Comparison of ENCODE assay signal across 19 cellular contexts in the genomic region with DNA sequence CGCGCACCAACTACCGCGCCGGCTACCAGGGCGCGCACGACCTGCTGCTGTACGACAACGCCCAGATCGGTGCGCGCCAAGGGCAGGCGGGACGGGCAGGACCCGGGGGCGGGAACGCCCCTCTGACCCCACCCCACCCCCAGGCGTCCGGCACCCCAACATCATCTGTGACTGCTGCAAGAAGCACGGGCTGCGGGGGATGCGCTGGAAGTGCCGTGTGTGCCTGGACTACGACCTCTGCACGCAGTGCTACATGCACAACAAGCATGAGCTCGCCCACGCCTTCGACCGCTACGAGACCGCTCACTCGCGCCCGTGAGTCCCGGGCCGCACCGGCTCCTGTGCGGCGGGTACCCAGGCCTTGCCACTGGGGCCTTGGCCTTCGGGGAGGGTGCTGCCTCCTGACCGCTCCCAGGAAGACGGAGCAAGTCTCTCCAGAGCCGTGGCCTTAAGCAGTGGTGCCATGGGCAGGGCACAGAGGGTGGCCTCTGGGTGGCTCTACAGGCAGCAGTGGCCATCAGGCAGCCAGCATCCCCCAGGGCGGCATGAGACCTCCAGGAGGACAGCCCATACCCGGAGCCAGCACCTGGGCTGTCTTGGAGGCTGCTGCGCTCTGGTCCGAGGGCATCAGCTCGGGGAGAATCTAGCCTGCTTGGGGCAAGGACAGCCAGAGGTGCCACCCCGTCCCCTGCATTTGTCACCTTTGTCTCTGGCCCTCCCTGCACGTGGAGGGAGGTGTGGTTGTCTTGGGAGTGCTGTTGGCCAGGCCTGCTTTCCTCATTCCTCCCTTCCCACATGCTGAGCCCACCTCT. TPM values are rescaled to one million over a fixed set of nuclear protein-coding genes. Genes with fewer than 3 reads are reported as not detected.
A peak's percentile ranks its signal among the peaks of the same experiment; 100 is the strongest.
DNase-seq lines count a peak whose midpoint lies in the region; ATAC-seq, FAIRE-seq and TF ChIP-seq lines count a peak whose summit lies in the region.
"Had no signal": no experiment of that assay in that cellular context is flagged by ENCODE, and none has a peak within 500 bp of the region (broad histone marks: within the 10 kb centered on the region; RNA-seq: fewer than 3 reads in every experiment).

No MANE protein-coding gene starts in this region.

- no peak overlapping the region for H2AK5ac ChIP-seq in H9 (ENCODE audit: insufficient read length, low read length)

- no peak overlapping the region for H4K8ac ChIP-seq in H9 (replicated peaks; ENCODE audit: insufficient read length, low read depth, low read length)

- H3K23ac ChIP-seq in H9 (ENCODE audit: insufficient read length, low read depth, low read length): no peak overlapping the region

- H2BK5ac ChIP-seq in H9 (ENCODE audit: insufficient read length, low read length): no peak overlapping the region

- peaks cover 0 to 99% of the 10 kb centered on the region in 2 experiments; a peak in 3 of 5 replicates for H3K4me1 ChIP-seq in K562 (replicated peaks in 1 of 2; ENCODE audit: control insufficient read depth in 2 of 2, insufficient read depth in 2 of 2, low read length in 2 of 2)
- H3K4me1 ChIP-seq in lower lobe of right lung: no peaks in the 10 kb centered on the region
- no peaks in the 10 kb centered on the region for H3K4me1 ChIP-seq in upper lobe of right lung
- H3K4me1 ChIP-seq in H9 (ENCODE audit: insufficient read depth, low read length): no peaks in the 10 kb centered on the region
- H3K4me1 ChIP-seq: Caco-2, SJSA1 had no signal

- no peak overlapping the region for H2BK20ac ChIP-seq in H9 (ENCODE audit: low read depth, low read length, poor library complexity, severe bottlenecking)

- no peak overlapping the region for H3K4ac ChIP-seq in H9 (ENCODE audit: low read depth, low read length)

- no peaks in the 10 kb centered on the region for H3K27me3 Mint-ChIP-seq in osteocyte (ENCODE audit: unreplicated experiment)
- H3K27me3 Mint-ChIP-seq in H9 (ENCODE audit: low read depth): no peaks in the 10 kb centered on the region; the same call in 1 of the 2 replicates
- H3K27me3 Mint-ChIP-seq: CD4-positive, alpha-beta T cell had no signal

- no peak overlapping the region for H4K91ac ChIP-seq in H9 (ENCODE audit: insufficient read length, low read depth, low read length)

- H4K5ac ChIP-seq in H9 (ENCODE audit: insufficient read length, low read depth, low read length): no peak overlapping the region

- H3K4me3 Mint-ChIP-seq in osteocyte (ENCODE audit: unreplicated experiment) (no peak overlapping the region), H9 (no peak overlapping the region)
- H3K4me3 Mint-ChIP-seq: CD4-positive, alpha-beta T cell had no signal

- H3K9ac ChIP-seq in K562 (ENCODE audit: insufficient read depth in 1 of 2, low read depth in 2 of 2, low read length in 2 of 2): peak overlapping the region in 1 of 2 experiments; percentile 26; a peak in 1 of 4 replicates
- no peak overlapping the region for H3K9ac ChIP-seq in H9 (ENCODE audit: extremely low read depth, insufficient read length, low read length)
- H3K9ac ChIP-seq: KMS-11 had no signal

- H3K79me2 ChIP-seq in K562 (ENCODE audit: control insufficient read depth, insufficient read depth, low read length) (no peaks in the 10 kb centered on the region), H9 (ENCODE audit: insufficient read depth, low read length) (no peaks in the 10 kb centered on the region)

- WGBS in K562 (ENCODE audit: insufficient coverage, low coverage, missing lambda C conversion rate): 76% methylated on average over 31 of the region's 51 CpGs
- WGBS in H9 (ENCODE audit: extremely low coverage, insufficient read length, low lambda C conversion rate): no CpG with 5 or more reads among the region's 51 CpGs

- no peak overlapping the region for H3K14ac ChIP-seq in H9 (ENCODE audit: insufficient read depth, low read length)

- H3K4me2 ChIP-seq in K562 (ENCODE audit: insufficient read depth, low read length) (no peak overlapping the region), H9 (ENCODE audit: insufficient read depth, insufficient read length, low read length) (no peak overlapping the region)
- H3K4me2 ChIP-seq: KMS-11 had no signal

- no peak overlapping the region for H3K56ac ChIP-seq in H9 (ENCODE audit: insufficient read length, low read depth, low read length)

- POLR2A ChIA-PET in K562 (lab: Yijun Ruan, JAX): interaction anchor here (1.0 kb wide), 1 partner anchor 9 kb away, joined by 3 read pairs; a partner anchor contains a TSS

- H3K27ac Mint-ChIP-seq in osteocyte (ENCODE audit: unreplicated experiment): no peak overlapping the region
- H3K27ac Mint-ChIP-seq in H9: no peak overlapping the region
- H3K27ac Mint-ChIP-seq: CD4-positive, alpha-beta T cell had no signal

- H2BK15ac ChIP-seq in H9 (ENCODE audit: low read depth, low read length): no peak overlapping the region

- no peaks in the 10 kb centered on the region for H3K23me2 ChIP-seq in H9 (ENCODE audit: insufficient read length, low read depth, low read length, poor library complexity, severe bottlenecking)

- no peaks in the 10 kb centered on the region for H3K4me1 Mint-ChIP-seq in osteocyte (ENCODE audit: unreplicated experiment)
- no peaks in the 10 kb centered on the region for H3K4me1 Mint-ChIP-seq in H9

- no peak for TF ChIP-seq RAD21 in K562 (CRISPR knock-in tag; conservative IDR thresholded peaks at IDR 0.05 in 1 of 2, IDR thresholded peaks at IDR 0.05 in 1 of 2)

- H3K79me1 ChIP-seq in H9 (ENCODE audit: insufficient read depth, low read depth, low read length, poor library complexity, severe bottlenecking): no peaks in the 10 kb centered on the region

- intact Hi-C loops in Right ventricle myocardium superior (cut with DNase I) (no loop called here), left cardiac atrium (cut with DNase I) (no loop called here), K562 (cut with micrococcal nuclease) (no loop called here), lower lobe of right lung (cut with DNase I) (no loop called here), upper lobe of right lung (cut with DNase I) (no loop called here)

- no peak for TF ChIP-seq POLR2A in K562 (conservative IDR thresholded peaks at IDR 0.05)

- H3T11ph ChIP-seq in H9 (ENCODE audit: low read length): no peak overlapping the region

- H2BK120ac ChIP-seq in H9 (ENCODE audit: low read depth, low read length, poor library complexity, severe bottlenecking): no peak overlapping the region

- CTCF ChIA-PET in K562 (lab: Yijun Ruan, JAX; ENCODE audit: low intra/inter-chr PET ratio): no interaction called here

- H2BK12ac ChIP-seq in H9 (ENCODE audit: insufficient read length, low read depth, low read length): no peak overlapping the region

- H3K36me3 ChIP-seq in K562 (ENCODE audit: control insufficient read depth, insufficient read depth, low read length) (no peaks in the 10 kb centered on the region), lower lobe of right lung (peaks cover 14% of the 10 kb centered on the region), upper lobe of right lung (peaks cover 7% of the 10 kb centered on the region)

- in situ Hi-C loops in K562 (cut with MboI): no loop called here

- no peak overlapping the region for H2AFZ ChIP-seq in K562 (ENCODE audit: low read depth, low read length)
- H2AFZ ChIP-seq in H9 (ENCODE audit: low read length): no peak overlapping the region

- no peak overlapping the region for H3K18ac ChIP-seq in H9 (ENCODE audit: insufficient read length, low read depth, low read length)

- no peak for TF ChIP-seq EP300 in K562 (IDR thresholded peaks at IDR 0.05; ENCODE audit: low read length)

- no peaks in the 10 kb centered on the region for H3K9me3 ChIP-seq in K562 (replicated peaks; ENCODE audit: control insufficient read depth, insufficient read depth, low read depth, low read length)
- H3K9me3 ChIP-seq in lower lobe of right lung: no peaks in the 10 kb centered on the region
- H3K9me3 ChIP-seq in upper lobe of right lung: no peaks in the 10 kb centered on the region
- no peaks in the 10 kb centered on the region for H3K9me3 ChIP-seq in H9 (ENCODE audit: control insufficient read depth, low read depth, low read length)
- H3K9me3 ChIP-seq: Caco-2, SJSA1 had no signal

- BruUV-seq in K562 (replicated peaks; lab: Mats Ljungman, UMichigan): no TSS peak

- H3K9me1 ChIP-seq in K562 (ENCODE audit: control insufficient read depth, insufficient read depth, low read length): no peaks in the 10 kb centered on the region

- H4K20me1 ChIP-seq in K562 (replicated peaks; ENCODE audit: control insufficient read depth, insufficient read depth, low read length) (peaks cover 7% of the 10 kb centered on the region; the same call in 1 of the 2 replicates), H9 (ENCODE audit: control insufficient read depth, insufficient read depth, insufficient read length) (no peaks in the 10 kb centered on the region)

- H3K4me3 ChIP-seq in K562 (no peak overlapping the region), lower lobe of right lung (no peak overlapping the region), upper lobe of right lung (no peak overlapping the region)
- H3K4me3 ChIP-seq: SJSA1 had no signal

- H3K36me3 Mint-ChIP-seq in osteocyte (ENCODE audit: unreplicated experiment) (no peaks in the 10 kb centered on the region), H9 (ENCODE audit: insufficient read depth in 1 of 3, low read depth in 3 of 3) (peaks cover 0 to 2% (median 0%) of the 10 kb centered on the region in 3 experiments; a peak in 1 of 7 replicates)

- no peak for ATAC-seq in Right ventricle myocardium superior (ENCODE audit: poor library complexity)
- no peak for ATAC-seq in left cardiac atrium
- no peak for ATAC-seq in K562
- no peak for ATAC-seq in lower lobe of right lung
- ATAC-seq in upper lobe of right lung: no peak

- no peak for FAIRE-seq in K562 (lab: Jason Lieb, UNC)
- FAIRE-seq: A204.1 had no signal

- H3K27ac ChIP-seq in K562 (ENCODE audit: extremely low read depth, low read depth, low read length): no peak overlapping the region
- no peak overlapping the region for H3K27ac ChIP-seq in lower lobe of right lung
- no peak overlapping the region for H3K27ac ChIP-seq in upper lobe of right lung
- no peak overlapping the region for H3K27ac ChIP-seq in H9 (ENCODE audit: insufficient read length, low read depth, low read length)
- H3K27ac ChIP-seq: KMS-11, SJSA1 had no signal

- DNase-seq in Right ventricle myocardium superior (peak; percentile 39), left cardiac atrium (no peak), K562 (ENCODE audit: extremely low read depth in 1 of 4, low spot score in 3 of 4) (no peak), lower lobe of right lung (peak; percentile 46), upper lobe of right lung (peak; percentile 64), osteocyte (ENCODE audit: extremely low spot score, unreplicated experiment) (no peak), H9 (no peak), T-helper 9 cell (no peak)
- DNase-seq: Caco-2; CD4-positive, alpha-beta T cell; GDM1; MV-4-11; NCI-H187; NCI-H2227 treated with DMSO at 0.1 percent for 48 hours; NCI-H524; NCI-H82 had no signal

- H3K9me3 Mint-ChIP-seq in osteocyte (ENCODE audit: unreplicated experiment): no peaks in the 10 kb centered on the region
- no peaks in the 10 kb centered on the region for H3K9me3 Mint-ChIP-seq in H9
- H3K9me3 Mint-ChIP-seq: CD4-positive, alpha-beta T cell had no signal

- TF ChIP-seq CTCF in K562 (IDR thresholded peaks at IDR 0.05 in 2 of 3, conservative IDR thresholded peaks at IDR 0.05 in 1 of 3; ENCODE audit: insufficient read depth in 2 of 3, low read depth in 1 of 3, low read length in 3 of 3) (no peak), lower lobe of right lung (IDR thresholded peaks at IDR 0.05) (no peak), upper lobe of right lung (IDR thresholded peaks at IDR 0.05) (no peak), osteocyte (IDR thresholded peaks at IDR 0.05) (no peak), H9 (conservative IDR thresholded peaks at IDR 0.05) (no peak)

- H3K27me3 ChIP-seq in K562 (ENCODE audit: control insufficient read depth in 2 of 2, insufficient read depth in 2 of 2, low read length in 2 of 2): no peaks in the 10 kb centered on the region
- no peaks in the 10 kb centered on the region for H3K27me3 ChIP-seq in lower lobe of right lung (ENCODE audit: low read depth)
- H3K27me3 ChIP-seq in upper lobe of right lung: no peaks in the 10 kb centered on the region
- no peaks in the 10 kb centered on the region for H3K27me3 ChIP-seq in H9 (ENCODE audit: insufficient read depth, low read length)
- H3K27me3 ChIP-seq: SJSA1 had no signal

RNA-seq across cellular contexts. Expression of a gene that starts 8.1 kb away (rescaled TPM):
- total RNA-seq in Right ventricle myocardium superior (25.1 TPM), left cardiac atrium (10 to 100 TPM in 1 of 2 donors, 1 to 10 TPM in 1; 9.5 to 11.0 TPM), K562 (2014; rRNA removed) (0.65 and 1.2 TPM in 2 replicates), K562 (2014; rRNA removed; fragmentation: Illumina TruSeq; extraction: Trizol) (not detected in 2 replicates), K562 (2015; rRNA removed; fragmentation: Illumina TruSeq; extraction: Trizol) (not detected in 2 replicates), K562 (2021) (0.38 and 1.3 TPM in 2 replicates), lower lobe of right lung (27.2 TPM), upper lobe of right lung (40.3 TPM), osteocyte (4.8 and 8.5 TPM in 2 replicates), H9 (2021) (12.5 and 13.7 TPM in 2 replicates)
- 1.7 and 4.4 TPM in 2 replicates for total RNA-seq in K562 (2011; cell fraction: chromatin; rRNA removed; ENCODE audit: low replicate concordance)
- 4.9 and 5.5 TPM in 2 replicates for total RNA-seq in K562 (2011; cell fraction: nucleolus; rRNA removed)
- 1.3 and 2.1 TPM in 2 replicates for total RNA-seq in K562 (2011; cell fraction: nucleoplasm; rRNA removed)
- polyA plus RNA-seq in K562 (2011; rRNA removed) (0.30 and 0.45 TPM in 2 replicates), K562 (2014; fragmentation: Illumina TruSeq; extraction: Trizol) (not detected in 2 replicates), K562 (2014; fragmentation: Nextera tagmentation; extraction: Ambion mirVana) (not detected), K562 (2014; rRNA removed) (0.28 and 0.80 TPM in 2 replicates)
- 0.27 and 1.3 TPM in 2 replicates for polyA plus RNA-seq in K562 (2011; cell fraction: cytosol; rRNA removed)
- 2.7 and 9.6 TPM in 2 replicates for polyA plus RNA-seq in K562 (2011; cell fraction: nucleus; rRNA removed)
- 0.83 and 2.5 TPM in 2 replicates for polyA plus RNA-seq in K562 (2012)
- polyA minus RNA-seq in K562 (2011; rRNA and poly(A)+ RNA removed): not detected in 2 replicates
- polyA minus RNA-seq in K562 (2011; cell fraction: cytosol; rRNA and poly(A)+ RNA removed): not detected in 2 replicates
- polyA minus RNA-seq in K562 (2011; cell fraction: nucleus; rRNA and poly(A)+ RNA removed): 0.44 and 2.0 TPM in 2 replicates

RNA-seq across cellular contexts. Expression of a gene that starts 8.5 kb away (rescaled TPM):
- 110 TPM for total RNA-seq in Right ventricle myocardium superior
- total RNA-seq in left cardiac atrium: 10 to 100 TPM; 56.4 to 58.1 TPM
- total RNA-seq in K562 (2011; cell fraction: chromatin; rRNA removed; ENCODE audit: low replicate concordance): 59.7 and 195 TPM in 2 replicates
- total RNA-seq in K562 (2011; cell fraction: nucleolus; rRNA removed): 141 and 146 TPM in 2 replicates
- total RNA-seq in K562 (2011; cell fraction: nucleoplasm; rRNA removed): 57.8 and 65.2 TPM in 2 replicates
- total RNA-seq in K562 (2014; rRNA removed): 13.1 and 18.6 TPM in 2 replicates
- total RNA-seq in K562 (2014; rRNA removed; fragmentation: Illumina TruSeq; extraction: Trizol): 0.48 and 0.62 TPM in 2 replicates
- 3.1 and 4.9 TPM in 2 replicates for total RNA-seq in K562 (2015; rRNA removed; fragmentation: Illumina TruSeq; extraction: Trizol)
- total RNA-seq in K562 (2021): 17.0 and 17.2 TPM in 2 replicates
- polyA plus RNA-seq in K562 (2011; rRNA removed): 6.6 and 10.1 TPM in 2 replicates
- polyA plus RNA-seq in K562 (2011; cell fraction: cytosol; rRNA removed): 9.9 and 25.0 TPM in 2 replicates
- polyA plus RNA-seq in K562 (2011; cell fraction: nucleus; rRNA removed): 105 and 181 TPM in 2 replicates
- 16.8 and 55.2 TPM in 2 replicates for polyA plus RNA-seq in K562 (2012)
- 0.80 and 1.4 TPM in 2 replicates for polyA plus RNA-seq in K562 (2014; fragmentation: Illumina TruSeq; extraction: Trizol)
- polyA plus RNA-seq in K562 (2014; fragmentation: Nextera tagmentation; extraction: Ambion mirVana): under 1 TPM in 1 of 2 experiments, not detected in 1; 0.04 TPM
- 12.0 and 16.8 TPM in 2 replicates for polyA plus RNA-seq in K562 (2014; rRNA removed)
- polyA minus RNA-seq in K562 (2011; rRNA and poly(A)+ RNA removed): 4.4 and 5.2 TPM in 2 replicates
- polyA minus RNA-seq in K562 (2011; cell fraction: cytosol; rRNA and poly(A)+ RNA removed): 7.8 and 14.8 TPM in 2 replicates
- 40.3 and 45.4 TPM in 2 replicates for polyA minus RNA-seq in K562 (2011; cell fraction: nucleus; rRNA and poly(A)+ RNA removed)
- total RNA-seq in lower lobe of right lung: 82.5 TPM
- total RNA-seq in upper lobe of right lung: 88.7 TPM
- 105 and 108 TPM in 2 replicates for total RNA-seq in osteocyte
- 77.8 and 78.9 TPM in 2 replicates for total RNA-seq in H9 (2021)

RNA-seq across cellular contexts. Expression of a gene that starts 23.9 kb away (rescaled TPM):
- 2.0 TPM for total RNA-seq in Right ventricle myocardium superior
- 1 to 10 TPM; 1.3 to 2.5 TPM for total RNA-seq in left cardiac atrium
- total RNA-seq in K562 (2011; cell fraction: chromatin; rRNA removed; ENCODE audit: low replicate concordance): 0.83 and 3.0 TPM in 2 replicates
- total RNA-seq in K562 (2011; cell fraction: nucleolus; rRNA removed): 3.7 and 4.7 TPM in 2 replicates
- 2.1 and 4.0 TPM in 2 replicates for total RNA-seq in K562 (2011; cell fraction: nucleoplasm; rRNA removed)
- total RNA-seq in K562 (2014; rRNA removed): 2.2 and 3.1 TPM in 2 replicates
- total RNA-seq in K562 (2014; rRNA removed; fragmentation: Illumina TruSeq; extraction: Trizol): 0.29 TPM in 1 of 2 replicates, not detected in the other
- total RNA-seq in K562 (2015; rRNA removed; fragmentation: Illumina TruSeq; extraction: Trizol): 2.9 and 3.8 TPM in 2 replicates
- total RNA-seq in K562 (2021): 6.3 and 7.7 TPM in 2 replicates
- polyA plus RNA-seq in K562 (2011; rRNA removed): 1.4 and 2.3 TPM in 2 replicates
- 4.3 and 18.6 TPM in 2 replicates for polyA plus RNA-seq in K562 (2011; cell fraction: cytosol; rRNA removed)
- polyA plus RNA-seq in K562 (2011; cell fraction: nucleus; rRNA removed): 2.5 and 5.4 TPM in 2 replicates
- 6.7 and 7.8 TPM in 2 replicates for polyA plus RNA-seq in K562 (2012)
- 1.6 and 4.4 TPM in 2 replicates for polyA plus RNA-seq in K562 (2014; fragmentation: Illumina TruSeq; extraction: Trizol)
- under 1 TPM; 0.08 to 0.11 TPM for polyA plus RNA-seq in K562 (2014; fragmentation: Nextera tagmentation; extraction: Ambion mirVana)
- polyA plus RNA-seq in K562 (2014; rRNA removed): 3.2 and 5.5 TPM in 2 replicates
- polyA minus RNA-seq in K562 (2011; rRNA and poly(A)+ RNA removed): 0.45 and 1.0 TPM in 2 replicates
- 7.0 and 9.5 TPM in 2 replicates for polyA minus RNA-seq in K562 (2011; cell fraction: cytosol; rRNA and poly(A)+ RNA removed)
- polyA minus RNA-seq in K562 (2011; cell fraction: nucleus; rRNA and poly(A)+ RNA removed): 2.7 and 3.0 TPM in 2 replicates
- 7.7 TPM for total RNA-seq in lower lobe of right lung
- total RNA-seq in upper lobe of right lung: 7.4 TPM
- 25.6 and 28.0 TPM in 2 replicates for total RNA-seq in osteocyte
- total RNA-seq in H9 (2021): 15.2 TPM in 2 replicates

RNA-seq across cellular contexts. Expression of a gene that starts 35.0 kb away (rescaled TPM):
- total RNA-seq in Right ventricle myocardium superior (23.6 TPM), left cardiac atrium (10 to 100 TPM; 17.0 to 18.8 TPM), K562 (2014; rRNA removed) (28.3 and 29.8 TPM in 2 replicates), K562 (2014; rRNA removed; fragmentation: Illumina TruSeq; extraction: Trizol) (13.3 and 18.5 TPM in 2 replicates), K562 (2015; rRNA removed; fragmentation: Illumina TruSeq; extraction: Trizol) (18.6 and 19.5 TPM in 2 replicates), K562 (2021) (27.7 and 34.7 TPM in 2 replicates), lower lobe of right lung (23.0 TPM), upper lobe of right lung (24.8 TPM), osteocyte (28.8 and 29.7 TPM in 2 replicates), H9 (2021) (30.1 and 33.3 TPM in 2 replicates)
- total RNA-seq in K562 (2011; cell fraction: chromatin; rRNA removed; ENCODE audit: low replicate concordance): 24.3 and 27.2 TPM in 2 replicates
- 12.2 and 15.8 TPM in 2 replicates for total RNA-seq in K562 (2011; cell fraction: nucleolus; rRNA removed)
- total RNA-seq in K562 (2011; cell fraction: nucleoplasm; rRNA removed): 12.0 TPM in 2 replicates
- polyA plus RNA-seq in K562 (2011; rRNA removed) (6.2 and 6.5 TPM in 2 replicates), K562 (2014; fragmentation: Illumina TruSeq; extraction: Trizol) (50.8 and 52.2 TPM in 2 replicates), K562 (2014; fragmentation: Nextera tagmentation; extraction: Ambion mirVana) (1 to 10 TPM; 2.8 to 3.1 TPM), K562 (2014; rRNA removed) (33.1 and 42.2 TPM in 2 replicates)
- 6.4 and 10.3 TPM in 2 replicates for polyA plus RNA-seq in K562 (2011; cell fraction: cytosol; rRNA removed)
- 28.0 and 40.4 TPM in 2 replicates for polyA plus RNA-seq in K562 (2011; cell fraction: nucleus; rRNA removed)
- polyA plus RNA-seq in K562 (2012): 42.4 and 48.6 TPM in 2 replicates
- 2.8 and 3.3 TPM in 2 replicates for polyA minus RNA-seq in K562 (2011; rRNA and poly(A)+ RNA removed)
- polyA minus RNA-seq in K562 (2011; cell fraction: cytosol; rRNA and poly(A)+ RNA removed): 5.3 and 6.9 TPM in 2 replicates
- polyA minus RNA-seq in K562 (2011; cell fraction: nucleus; rRNA and poly(A)+ RNA removed): 3.8 and 5.3 TPM in 2 replicates

RNA-seq across cellular contexts. Expression of a gene that starts 49.2 kb away (rescaled TPM):
- total RNA-seq in Right ventricle myocardium superior: 106 TPM
- total RNA-seq in left cardiac atrium: 100 to 1,000 TPM; 107 to 118 TPM
- 158 and 318 TPM in 2 replicates for total RNA-seq in K562 (2011; cell fraction: chromatin; rRNA removed; ENCODE audit: low replicate concordance)
- 177 TPM in 2 replicates for total RNA-seq in K562 (2011; cell fraction: nucleolus; rRNA removed)
- total RNA-seq in K562 (2011; cell fraction: nucleoplasm; rRNA removed): 165 and 176 TPM in 2 replicates
- total RNA-seq in K562 (2014; rRNA removed): 157 and 175 TPM in 2 replicates
- 75.3 and 77.6 TPM in 2 replicates for total RNA-seq in K562 (2014; rRNA removed; fragmentation: Illumina TruSeq; extraction: Trizol)
- total RNA-seq in K562 (2015; rRNA removed; fragmentation: Illumina TruSeq; extraction: Trizol): 79.3 and 80.4 TPM in 2 replicates
- 185 and 187 TPM in 2 replicates for total RNA-seq in K562 (2021)
- polyA plus RNA-seq in K562 (2011; rRNA removed): 77.5 and 94.6 TPM in 2 replicates
- polyA plus RNA-seq in K562 (2011; cell fraction: cytosol; rRNA removed): 108 and 136 TPM in 2 replicates
- 118 and 152 TPM in 2 replicates for polyA plus RNA-seq in K562 (2011; cell fraction: nucleus; rRNA removed)
- 185 and 187 TPM in 2 replicates for polyA plus RNA-seq in K562 (2012)
- polyA plus RNA-seq in K562 (2014; fragmentation: Illumina TruSeq; extraction: Trizol): 184 and 187 TPM in 2 replicates
- polyA plus RNA-seq in K562 (2014; fragmentation: Nextera tagmentation; extraction: Ambion mirVana): 10 to 100 TPM; 70.8 to 90.8 TPM
- polyA plus RNA-seq in K562 (2014; rRNA removed): 201 and 217 TPM in 2 replicates
- polyA minus RNA-seq in K562 (2011; rRNA and poly(A)+ RNA removed): 79.6 and 115 TPM in 2 replicates
- polyA minus RNA-seq in K562 (2011; cell fraction: cytosol; rRNA and poly(A)+ RNA removed): 73.7 and 101 TPM in 2 replicates
- polyA minus RNA-seq in K562 (2011; cell fraction: nucleus; rRNA and poly(A)+ RNA removed): 42.8 and 44.6 TPM in 2 replicates
- total RNA-seq in lower lobe of right lung: 123 TPM
- 125 TPM for total RNA-seq in upper lobe of right lung
- total RNA-seq in osteocyte: 117 and 121 TPM in 2 replicates
- 179 and 186 TPM in 2 replicates for total RNA-seq in H9 (2021)

Comparison
In these comparisons a context has a peak if more than half of its experiments do, and no peak if none do; other contexts are left out.
1. DNase-seq: peak in Right ventricle myocardium superior (single experiment), lower lobe of right lung (single experiment) and upper lobe of right lung (single experiment); none in left cardiac atrium (single experiment), K562 (0 of 4), osteocyte (single experiment), H9 (single experiment) and T-helper 9 cell (single experiment).